22 cellular contexts compared by ENCODE assay signal in the genomic region with DNA sequence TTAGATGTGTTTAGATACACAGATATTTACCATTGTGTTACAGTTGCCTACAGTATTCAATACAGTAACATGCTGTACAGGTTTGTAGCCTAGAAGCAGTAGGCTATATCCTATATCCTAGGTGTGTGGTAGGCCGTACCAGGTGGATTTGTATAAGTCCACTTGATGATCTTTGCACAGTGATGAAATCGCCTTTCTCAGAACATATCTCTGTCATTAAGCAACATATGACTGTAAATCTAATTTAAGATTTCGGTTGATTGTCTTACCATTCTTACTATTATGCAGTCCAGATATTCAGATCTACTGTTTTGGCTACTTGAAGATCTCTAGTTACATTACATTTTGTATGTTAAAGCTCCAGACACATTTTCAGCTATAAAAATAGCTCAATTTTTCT. TPM values are rescaled to one million over a fixed set of nuclear protein-coding genes. Genes with fewer than 3 reads are reported as not detected.
A peak's percentile ranks its signal among the peaks of the same experiment; 100 is the strongest.
DNase-seq lines count a peak whose midpoint lies in the region; ATAC-seq and TF ChIP-seq lines count a peak whose summit lies in the region.
"Had no signal": no experiment of that assay in that cellular context is flagged by ENCODE, and none has a peak within 500 bp of the region (broad histone marks: within the 10 kb centered on the region; RNA-seq: fewer than 3 reads in every experiment).

No MANE protein-coding gene starts in this region.

- CTCF ChIA-PET in MCF 10A (lab: Yijun Ruan, JAX) (no interaction called here), mammary epithelial cell (lab: Charles Lee; ENCODE audit: low non-redundant PET) (no interaction called here)

- no peak for DNase-seq in MCF 10A (ENCODE audit: unreplicated experiment)
- no peak for DNase-seq in mammary epithelial cell
- DNase-seq in amniotic epithelial cell (ENCODE audit: low read depth): peak; percentile 36
- no peak for DNase-seq in gastrocnemius medialis
- DNase-seq in MV-4-11 (lab: John Stamatoyannopoulos, UW): no peak
- no peak for DNase-seq in activated naive CD4-positive, alpha-beta T cell (lab: John Stamatoyannopoulos, UW)
- DNase-seq: 8988T; ACHN; Caco-2; Calu3; CD4-positive, alpha-beta T cell; CD8-positive, alpha-beta T cell; DMS153; DMS53; DMS79; DND-41; EL; GDM1 had no signal

- H3K36me3 ChIP-seq in mammary epithelial cell (ENCODE audit: insufficient read depth, low read length) (peaks cover 12% of the 10 kb centered on the region), gastrocnemius medialis (peaks cover 0 to 13% of the 10 kb centered on the region in 2 donors)

- peak overlapping the region; percentile 23 for H3K27ac Mint-ChIP-seq in MCF 10A (ENCODE audit: low read depth, unreplicated experiment)
- H3K27ac Mint-ChIP-seq: B cell; CD4-positive, alpha-beta T cell; CD8-positive, alpha-beta T cell had no signal

- in situ Hi-C loops in mammary epithelial cell (cut with MboI; ENCODE audit: low sequenced_read_pairs in 2 of 2): no loop called here
- in situ Hi-C loops in gastrocnemius medialis (cut with MboI; ENCODE audit: low sequenced_read_pairs in 4 of 4): no loop called here

- peaks cover 66% of the 10 kb centered on the region for H3K79me2 ChIP-seq in mammary epithelial cell (ENCODE audit: insufficient read depth, low read length)

- H3K27me3 ChIP-seq in mammary epithelial cell (ENCODE audit: insufficient read depth, low read length): no peaks in the 10 kb centered on the region
- no peaks in the 10 kb centered on the region for H3K27me3 ChIP-seq in gastrocnemius medialis
- H3K27me3 ChIP-seq: BLaER1 treated with 17β-estradiol and CSF1 and Interleukin-3, amounts not matched to agents 10 nM and 100 nM had no signal

- no peaks in the 10 kb centered on the region for H3K9me3 Mint-ChIP-seq in MCF 10A (ENCODE audit: unreplicated experiment)
- H3K9me3 Mint-ChIP-seq: CD4-positive, alpha-beta T cell; CD8-positive, alpha-beta T cell had no signal

- intact Hi-C loops in MCF 10A (cut with micrococcal nuclease): no loop called here
- intact Hi-C loops in mammary epithelial cell (cut with micrococcal nuclease): no loop called here
- intact Hi-C loops in gastrocnemius medialis (cut with DNase I; ENCODE audit: low total_unique reads): no loop called here

- H3K9ac ChIP-seq in mammary epithelial cell (ENCODE audit: insufficient read depth, low read length): no peak overlapping the region
- H3K9ac ChIP-seq: BLaER1 treated with 17β-estradiol and CSF1 and Interleukin-3, amounts not matched to agents 10 nM and 100 nM had no signal

- BruUV-seq in MCF 10A (replicated peaks; lab: Mats Ljungman, UMichigan): no TSS peak
- no TSS peak for BruUV-seq in mammary epithelial cell (replicated peaks; lab: Mats Ljungman, UMichigan)

- dilution Hi-C loops in mammary epithelial cell (cut with HindIII; ENCODE audit: low sequenced_read_pairs): no loop called here

- no peak for TF ChIP-seq POLR2A in gastrocnemius medialis (IDR thresholded peaks at IDR 0.05)

- no peak overlapping the region for H3K4me3 Mint-ChIP-seq in MCF 10A (ENCODE audit: unreplicated experiment)
- H3K4me3 Mint-ChIP-seq: B cell; CD4-positive, alpha-beta T cell; CD8-positive, alpha-beta T cell had no signal

- H3K9me3 ChIP-seq in mammary epithelial cell (replicated peaks; ENCODE audit: insufficient read depth, low read length) (no peaks in the 10 kb centered on the region), gastrocnemius medialis (no peaks in the 10 kb centered on the region)
- H3K9me3 ChIP-seq: Caco-2 had no signal

- peaks cover 48% of the 10 kb centered on the region for H3K36me3 Mint-ChIP-seq in MCF 10A (ENCODE audit: insufficient read depth, unreplicated experiment)

- POLR2A ChIA-PET in MCF 10A (lab: Yijun Ruan, JAX): interaction anchor here (1.2 to 1.3 kb wide), 2 partner anchors 15 to 38 kb away, joined by 3 read pairs; no protein-coding TSS in a partner anchor

- H3K4me1 Mint-ChIP-seq in MCF 10A (ENCODE audit: insufficient read depth, unreplicated experiment): no peaks in the 10 kb centered on the region
- H3K4me1 Mint-ChIP-seq: B cell had no signal

- 78% methylated on average over 3 of the region's 3 CpGs for WGBS in mammary epithelial cell (ENCODE audit: low coverage, missing lambda C conversion rate)

- H3K4me1 ChIP-seq in mammary epithelial cell (ENCODE audit: insufficient read depth, low read length) (no peaks in the 10 kb centered on the region), gastrocnemius medialis (peaks cover 0 to 3% of the 10 kb centered on the region in 2 donors)
- H3K4me1 ChIP-seq: BLaER1 treated with 17β-estradiol and CSF1 and Interleukin-3, amounts not matched to agents 10 nM and 100 nM; Caco-2 had no signal

- H3K27me3 Mint-ChIP-seq in MCF 10A (ENCODE audit: insufficient read depth, unreplicated experiment): no peaks in the 10 kb centered on the region
- H3K27me3 Mint-ChIP-seq: B cell; CD4-positive, alpha-beta T cell had no signal

- H3K4me2 ChIP-seq in mammary epithelial cell (ENCODE audit: insufficient read depth, low read depth, low read length): no peak overlapping the region
- H3K4me2 ChIP-seq: BLaER1 treated with 17β-estradiol and CSF1 and Interleukin-3, amounts not matched to agents 10 nM and 100 nM had no signal

- no peak overlapping the region for H3K4me3 ChIP-seq in mammary epithelial cell (replicated peaks in 1 of 3; ENCODE audit: insufficient read depth in 1 of 3, low read depth in 2 of 3, low read length in 3 of 3)
- H3K4me3 ChIP-seq in gastrocnemius medialis: no peak overlapping the region
- H3K4me3 ChIP-seq: BLaER1 treated with 17β-estradiol and CSF1 and Interleukin-3, amounts not matched to agents 10 nM and 100 nM; GM12878 had no signal

- TF ChIP-seq CTCF in MCF 10A (IDR thresholded peaks at IDR 0.05; ENCODE audit: unreplicated experiment): no peak
- no peak for TF ChIP-seq CTCF in mammary epithelial cell (conservative IDR thresholded peaks at IDR 0.05 in 1 of 2, IDR thresholded peaks at IDR 0.05 in 1 of 2; ENCODE audit: extremely low read depth in 1 of 2, insufficient read depth in 1 of 2, low read depth in 1 of 2, low read length in 2 of 2)
- no peak for TF ChIP-seq CTCF in gastrocnemius medialis (IDR thresholded peaks at IDR 0.05 in 4 of 5, conservative IDR thresholded peaks at IDR 0.05 in 1 of 5)

- H3K27ac ChIP-seq in mammary epithelial cell (ENCODE audit: insufficient read depth, low read depth, low read length) (no peak overlapping the region), gastrocnemius medialis (no peak overlapping the region)
- H3K27ac ChIP-seq: BLaER1 treated with 17β-estradiol and CSF1 and Interleukin-3, amounts not matched to agents 10 nM and 100 nM; C4-2B had no signal

- no peak overlapping the region for H2AFZ ChIP-seq in mammary epithelial cell (ENCODE audit: low read depth, low read length)

- H4K20me1 ChIP-seq in mammary epithelial cell (ENCODE audit: insufficient read depth, low read length): no peaks in the 10 kb centered on the region

- peak; percentile 60 to 83 for ATAC-seq in gastrocnemius medialis
- ATAC-seq: CD8-positive, alpha-beta T cell; GM12878 had no signal

RNA-seq across cellular contexts. Expression of gene ERC1, which starts 39.8 kb away (rescaled TPM):
- 55.1 and 86.8 TPM in 2 replicates for total RNA-seq in MCF 10A (2022)
- total RNA-seq in mammary epithelial cell: 10 to 100 TPM; 41.0 to 88.7 TPM
- polyA plus RNA-seq in mammary epithelial cell: 16.7 TPM
- 72.5 TPM for polyA minus RNA-seq in mammary epithelial cell
- 10 to 100 TPM; 20.3 to 39.1 (median 23.5) TPM for total RNA-seq in gastrocnemius medialis
